13 cellular contexts compared by ENCODE assay signal in genomic region chr14:65335548-65335947, GRCh38.
DNase-seq lines count a peak whose midpoint lies in the region; TF ChIP-seq lines count a peak whose summit lies in the region.
"Had no signal": no experiment of that assay in that cellular context is flagged by ENCODE, and none has a peak within 500 bp of the region (broad histone marks: within the 10 kb centered on the region; RNA-seq: fewer than 3 reads in every experiment).

No MANE protein-coding gene starts in this region.

- H3K4me3 ChIP-seq in duodenal mucosa (ENCODE audit: low read depth in 1 of 2, low read length in 2 of 2), result no peak overlapping the region
- H3K4me3 ChIP-seq in parathyroid adenoma (ENCODE audit: low read depth, low read length), result no peak overlapping the region
- no peak overlapping the region for H3K4me3 ChIP-seq in BE2C (ENCODE audit: low read depth, low read length)

- H3K4me1 ChIP-seq in duodenal mucosa (ENCODE audit: control insufficient read depth in 1 of 2, insufficient read depth in 2 of 2, low read length in 2 of 2) (peaks cover 52 to 56% of the 10 kb centered on the region in 2 donors), parathyroid adenoma (no peaks in the 10 kb centered on the region), BE2C (no peaks in the 10 kb centered on the region)

- no peaks in the 10 kb centered on the region for H3K79me2 ChIP-seq in parathyroid adenoma

- H2AFZ ChIP-seq in parathyroid adenoma, result peak overlapping the region; percentile 51

- H3K4me2 ChIP-seq in parathyroid adenoma (ENCODE audit: low read length), result no peak overlapping the region
- H3K4me2 ChIP-seq: KMS-11 had no signal

- H3K27me3 ChIP-seq in duodenal mucosa (ENCODE audit: control insufficient read depth in 1 of 2, insufficient read depth in 2 of 2, low read length in 2 of 2), result no peaks in the 10 kb centered on the region
- no peaks in the 10 kb centered on the region for H3K27me3 ChIP-seq in parathyroid adenoma (ENCODE audit: control insufficient read depth, insufficient read depth, low read length)
- no peaks in the 10 kb centered on the region for H3K27me3 ChIP-seq in BE2C

- H3K27ac ChIP-seq in KOPT-K1 (ENCODE audit: low read depth, low read length, poor library complexity, severe bottlenecking) (peak overlapping the region; percentile 53), duodenal mucosa (ENCODE audit: low read depth, low read length) (peak overlapping the region; percentile 40), parathyroid adenoma (no peak overlapping the region)
- H3K27ac ChIP-seq: KMS-11 had no signal

- DNase-seq in ELF-1 (ENCODE audit: low read depth, low spot score) (peak; percentile 16), SKM-1 treated with dmso at 0.1 percent for 144 hours (lab: John Stamatoyannopoulos, UW; ENCODE audit: unreplicated experiment) (no peak), islet precursor cell (no peak), BE2C (no peak), NCI-H526 treated with DMSO at 0.1 percent for 48 hours (lab: John Stamatoyannopoulos, UW) (no peak)
- DNase-seq: cortex of kidney, NCI-H146, NCI-H510A, T1000 had no signal

- H3K9ac ChIP-seq in duodenal mucosa (ENCODE audit: low read depth in 1 of 2, low read length in 2 of 2), result no peak overlapping the region
- H3K9ac ChIP-seq in parathyroid adenoma, result no peak overlapping the region
- H3K9ac ChIP-seq: KMS-11 had no signal

- no peaks in the 10 kb centered on the region for H3K9me3 ChIP-seq in KOPT-K1 (ENCODE audit: insufficient read depth, low read length, poor library complexity, severe bottlenecking)
- H3K9me3 ChIP-seq in duodenal mucosa (ENCODE audit: control insufficient read depth in 1 of 2, low read length in 2 of 2), result no peaks in the 10 kb centered on the region
- H3K9me3 ChIP-seq in parathyroid adenoma (ENCODE audit: control insufficient read depth, low read length), result no peaks in the 10 kb centered on the region
- H3K9me3 ChIP-seq in BE2C, result no peaks in the 10 kb centered on the region

- H3K36me3 ChIP-seq in KOPT-K1 (ENCODE audit: insufficient read depth, low read length) (no peaks in the 10 kb centered on the region), duodenal mucosa (ENCODE audit: control insufficient read depth in 1 of 2, insufficient read depth in 2 of 2, low read length in 2 of 2) (no peaks in the 10 kb centered on the region), parathyroid adenoma (ENCODE audit: control insufficient read depth, insufficient read depth, low read length) (no peaks in the 10 kb centered on the region), BE2C (no peaks in the 10 kb centered on the region)

- TF ChIP-seq CTCF in parathyroid adenoma (IDR thresholded peaks at IDR 0.05) (no peak), BE2C (IDR thresholded peaks at IDR 0.05; ENCODE audit: low read depth, low read length) (no peak)
